ENCODE assay signal across 1 cellular context in the genomic region with DNA sequence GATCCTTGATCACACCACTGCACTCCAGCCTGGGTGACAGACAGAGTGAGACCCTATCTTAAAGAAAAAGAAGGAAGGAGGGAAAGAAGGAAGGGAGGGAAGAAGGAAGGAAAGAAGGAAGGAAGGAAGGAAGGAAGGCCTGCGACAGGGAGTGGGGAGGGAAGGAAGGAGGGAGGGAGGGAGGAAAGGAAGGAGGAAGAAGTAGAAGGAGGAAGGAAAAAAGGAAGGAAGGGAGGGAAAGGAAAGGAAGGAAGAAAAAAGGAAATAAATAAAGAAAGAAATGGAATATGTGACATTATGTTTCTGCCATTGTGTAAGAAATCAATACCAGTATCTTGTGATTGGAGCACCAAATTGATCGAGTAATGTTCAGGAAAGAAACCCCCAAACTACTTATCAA.
TF ChIP-seq lines count a peak whose summit lies in the region.

No MANE protein-coding gene starts in this region.

TF ChIP-seq in IMR-90, 13 proteins besides CTCF, POLR2A, EP300 and RAD21:
- TF ChIP-seq BHLHE40 (IDR thresholded peaks at IDR 0.05; ENCODE audit: low read depth, low read length) = no peak
- TF ChIP-seq CEBPB (IDR thresholded peaks at IDR 0.05; ENCODE audit: low read depth, low read length) = no peak
- TF ChIP-seq MAFK (IDR thresholded peaks at IDR 0.05; ENCODE audit: low read depth, low read length) = no peak
- TF ChIP-seq, protein P1, sequence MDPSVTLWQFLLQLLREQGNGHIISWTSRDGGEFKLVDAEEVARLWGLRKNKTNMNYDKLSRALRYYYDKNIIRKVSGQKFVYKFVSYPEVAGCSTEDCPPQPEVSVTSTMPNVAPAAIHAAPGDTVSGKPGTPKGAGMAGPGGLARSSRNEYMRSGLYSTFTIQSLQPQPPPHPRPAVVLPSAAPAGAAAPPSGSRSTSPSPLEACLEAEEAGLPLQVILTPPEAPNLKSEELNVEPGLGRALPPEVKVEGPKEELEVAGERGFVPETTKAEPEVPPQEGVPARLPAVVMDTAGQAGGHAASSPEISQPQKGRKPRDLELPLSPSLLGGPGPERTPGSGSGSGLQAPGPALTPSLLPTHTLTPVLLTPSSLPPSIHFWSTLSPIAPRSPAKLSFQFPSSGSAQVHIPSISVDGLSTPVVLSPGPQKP (IDR thresholded peaks at IDR 0.05; ENCODE audit: borderline replicate concordance, low read depth, low read length) = no peak
- TF ChIP-seq RCOR1 (IDR thresholded peaks at IDR 0.05; ENCODE audit: insufficient replicate concordance, low read length) = no peak
- TF ChIP-seq MXI1 (IDR thresholded peaks at IDR 0.05; ENCODE audit: borderline replicate concordance, low read depth, low read length) = no peak
- no peak for TF ChIP-seq FOS (IDR thresholded peaks at IDR 0.05; ENCODE audit: low read depth, low read length)
- TF ChIP-seq, protein P2, sequence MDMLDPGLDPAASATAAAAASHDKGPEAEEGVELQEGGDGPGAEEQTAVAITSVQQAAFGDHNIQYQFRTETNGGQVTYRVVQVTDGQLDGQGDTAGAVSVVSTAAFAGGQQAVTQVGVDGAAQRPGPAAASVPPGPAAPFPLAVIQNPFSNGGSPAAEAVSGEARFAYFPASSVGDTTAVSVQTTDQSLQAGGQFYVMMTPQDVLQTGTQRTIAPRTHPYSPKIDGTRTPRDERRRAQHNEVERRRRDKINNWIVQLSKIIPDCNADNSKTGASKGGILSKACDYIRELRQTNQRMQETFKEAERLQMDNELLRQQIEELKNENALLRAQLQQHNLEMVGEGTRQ (IDR thresholded peaks at IDR 0.05; ENCODE audit: low read depth, low read length) = no peak
- TF ChIP-seq NFE2L2 (IDR thresholded peaks at IDR 0.05; ENCODE audit: low read depth, low read length) = no peak
- TF ChIP-seq RFX5 (IDR thresholded peaks at IDR 0.05; ENCODE audit: low read depth, low read length) = no peak
- no peak for TF ChIP-seq SMC3 (IDR thresholded peaks at IDR 0.05; ENCODE audit: low read depth, low read length)
- no peak for TF ChIP-seq MAZ (IDR thresholded peaks at IDR 0.05; ENCODE audit: borderline replicate concordance, low read depth, low read length)
- TF ChIP-seq CHD1 (IDR thresholded peaks at IDR 0.05; ENCODE audit: low read depth, low read length) = no peak
TF ChIP-seq in IMR-90: peak in this region for 0.
